In the genomic region with DNA sequence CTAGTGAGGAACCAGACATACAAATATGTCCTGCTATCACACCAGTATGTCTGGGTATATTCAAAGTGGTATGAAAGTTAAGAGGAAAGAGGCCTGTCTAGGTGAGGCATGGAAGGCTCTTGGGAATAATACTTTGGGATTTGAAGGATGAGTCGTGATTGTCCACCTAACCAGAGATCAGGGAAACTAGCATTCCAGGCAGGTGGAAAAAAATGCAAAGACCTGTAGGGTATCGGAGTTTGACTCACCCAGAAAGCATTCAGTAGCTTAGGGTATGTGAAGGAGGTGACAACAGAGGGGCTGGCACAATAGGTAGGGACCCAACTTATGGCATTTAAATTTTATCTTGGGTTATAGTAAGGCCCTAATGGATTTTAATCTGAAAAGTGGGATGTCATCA, we compare ENCODE assay signal across 15 cellular contexts. TPM values are rescaled to one million over a fixed set of nuclear protein-coding genes. Genes with fewer than 3 reads are reported as not detected.
DNase-seq lines count a peak whose midpoint lies in the region; ATAC-seq and TF ChIP-seq lines count a peak whose summit lies in the region.
"Had no signal": no experiment of that assay in that cellular context is flagged by ENCODE, and none has a peak within 500 bp of the region (broad histone marks: within the 10 kb centered on the region; RNA-seq: fewer than 3 reads in every experiment).

No MANE protein-coding gene starts in this region.

- H3K4me3 Mint-ChIP-seq in Calu3 (ENCODE audit: low read depth, unreplicated experiment) (peak overlapping the region; percentile 95), naive B cell (peak overlapping the region; percentile 48 to 96 (median 92))
- peak overlapping the region; percentile 87 for H3K4me3 Mint-ChIP-seq in activated naive CD8-positive, alpha-beta T cell treated with anti-CD3 and anti-CD28 coated beads, Interleukin-2, amount 50 U/mL, for 24 hours

- no peaks in the 10 kb centered on the region for H3K9me3 Mint-ChIP-seq in Calu3 (ENCODE audit: low read depth, unreplicated experiment)
- H3K9me3 Mint-ChIP-seq in activated naive CD8-positive, alpha-beta T cell treated with anti-CD3 and anti-CD28 coated beads, Interleukin-2, amount 50 U/mL, for 24 hours: no peaks in the 10 kb centered on the region
- H3K9me3 Mint-ChIP-seq in naive B cell: no peaks in the 10 kb centered on the region

- H3K27ac Mint-ChIP-seq in Calu3 (ENCODE audit: unreplicated experiment): peak overlapping the region; percentile 92
- H3K27ac Mint-ChIP-seq in activated naive CD8-positive, alpha-beta T cell treated with anti-CD3 and anti-CD28 coated beads, Interleukin-2, amount 50 U/mL, for 24 hours: no peak overlapping the region
- peak overlapping the region in 5 of 6 donors; percentile 50 to 89 (median 54) for H3K27ac Mint-ChIP-seq in naive B cell

- intact Hi-C loops in Calu3 (cut with micrococcal nuclease; ENCODE audit: unreplicated experiment): loop anchor here (5.0 to 10.0 kb wide), 3 partner anchors 116 to 628 kb away; no protein-coding TSS in a partner anchor

- H3K36me3 ChIP-seq in ACC112 (ENCODE audit: insufficient read depth, low read length): peaks cover 10% of the 10 kb centered on the region; the same call in 1 of the 2 replicates

- H3K36me3 Mint-ChIP-seq in Calu3 (ENCODE audit: insufficient read depth, unreplicated experiment): peaks cover 43% of the 10 kb centered on the region
- H3K36me3 Mint-ChIP-seq in activated naive CD8-positive, alpha-beta T cell treated with anti-CD3 and anti-CD28 coated beads, Interleukin-2, amount 50 U/mL, for 24 hours (ENCODE audit: low read depth): peaks cover 19% of the 10 kb centered on the region
- H3K36me3 Mint-ChIP-seq in naive B cell: peaks cover 12 to 15% of the 10 kb centered on the region in 2 donors

- peaks cover 33% of the 10 kb centered on the region for H3K4me1 Mint-ChIP-seq in Calu3 (ENCODE audit: low read depth, unreplicated experiment)
- H3K4me1 Mint-ChIP-seq in activated naive CD8-positive, alpha-beta T cell treated with anti-CD3 and anti-CD28 coated beads, Interleukin-2, amount 50 U/mL, for 24 hours: peaks cover 61% of the 10 kb centered on the region
- peaks cover 53 to 70% (median 67%) of the 10 kb centered on the region in 3 donors for H3K4me1 Mint-ChIP-seq in naive B cell

- CTCF ChIA-PET in Calu3 (lab: Charles Lee): no interaction called here

- no peaks in the 10 kb centered on the region for H3K27me3 ChIP-seq in ACC112 (ENCODE audit: insufficient read depth, low read length)
- H3K27me3 ChIP-seq: BLaER1 treated with 17β-estradiol and CSF1 and Interleukin-3, amounts not matched to agents 10 nM and 100 nM had no signal

- peaks cover 44% of the 10 kb centered on the region for H3K79me2 ChIP-seq in ACC112 (ENCODE audit: control insufficient read depth, insufficient read depth, low read length, unreplicated experiment)

- no TSS peak for BruUV-seq in Calu3 (replicated peaks; lab: Mats Ljungman, UMichigan)

- H3K4me3 ChIP-seq in ACC112 (ENCODE audit: low read depth, low read length): no peak overlapping the region

- H2AFZ ChIP-seq in ACC112 (ENCODE audit: low read length, unreplicated experiment): peak overlapping the region; percentile 31

- DNase-seq in Calu3: no peak
- DNase-seq in activated naive CD8-positive, alpha-beta T cell treated with anti-CD3 and anti-CD28 coated beads, Interleukin-2, amount 50 U/mL, for 24 hours: no peak
- DNase-seq in naive B cell: no peak
- no peak for DNase-seq in SHP77 (lab: John Stamatoyannopoulos, UW)
- no peak for DNase-seq in globus pallidus (ENCODE audit: low spot score)
- no peak for DNase-seq in NCI-H1048 (lab: John Stamatoyannopoulos, UW)
- DNase-seq: central memory CD4-positive, alpha-beta T cell; NCI-H146; NCI-H524 treated with DMSO at 0.1 percent for 48 hours; substantia nigra had no signal

- no peak for ATAC-seq in activated naive CD8-positive, alpha-beta T cell treated with anti-CD3 and anti-CD28 coated beads, Interleukin-2, amount 50 U/mL, for 24 hours
- ATAC-seq in naive B cell (ENCODE audit: low read depth in 2 of 2): no peak
- no peak for ATAC-seq in activated CD4-positive, CD25-positive, alpha-beta regulatory T cell treated with anti-CD3 and anti-CD28 coated beads, Interleukin-2, amount 50 U/mL, for 24 hours

- H3K4me1 ChIP-seq in ACC112 (ENCODE audit: control insufficient read depth, insufficient read depth, low read length, unreplicated experiment): peaks cover 26% of the 10 kb centered on the region

- H3K27me3 Mint-ChIP-seq in Calu3 (ENCODE audit: unreplicated experiment): no peaks in the 10 kb centered on the region
- no peaks in the 10 kb centered on the region for H3K27me3 Mint-ChIP-seq in activated naive CD8-positive, alpha-beta T cell treated with anti-CD3 and anti-CD28 coated beads, Interleukin-2, amount 50 U/mL, for 24 hours
- no peaks in the 10 kb centered on the region for H3K27me3 Mint-ChIP-seq in naive B cell

- no peak overlapping the region for H3K27ac ChIP-seq in ACC112 (ENCODE audit: low read depth, low read length)

- TF ChIP-seq CTCF in Calu3 (IDR thresholded peaks at IDR 0.05; ENCODE audit: unreplicated experiment): no peak

RNA-seq across cellular contexts. Expression of a gene that starts 0.9 kb away (rescaled TPM):
- total RNA-seq in Calu3 (2022): 22.0 and 22.5 TPM in 2 replicates
- 10 to 100 TPM in 5 of 6 donors, 1 to 10 TPM in 1; 9.3 to 25.3 (median 15.9) TPM for polyA plus RNA-seq in naive B cell (ENCODE audit: low read depth in 6 of 6)

RNA-seq across cellular contexts. Expression of a gene that starts 1.9 kb away (rescaled TPM):
- 102 and 105 TPM in 2 replicates for total RNA-seq in Calu3 (2022)
- polyA plus RNA-seq in naive B cell (ENCODE audit: low read depth in 6 of 6): 100 to 1,000 TPM; 126 to 152 (median 146) TPM

RNA-seq across cellular contexts. Expression of a gene that starts 7.2 kb away (rescaled TPM):
- total RNA-seq in Calu3 (2022): 0.56 TPM in 1 of 2 replicates, not detected in the other
- polyA plus RNA-seq in naive B cell (ENCODE audit: low read depth in 6 of 6): under 1 TPM in 2 of 6 donors, not detected in 4; 0.52 to 0.71 TPM
- total RNA-seq: mucosa of gallbladder had no signal

RNA-seq across cellular contexts. Expression of a gene that starts 31.6 kb away (rescaled TPM):
- total RNA-seq in Calu3 (2022): not detected in 2 replicates
- not detected for polyA plus RNA-seq in naive B cell (ENCODE audit: low read depth in 6 of 6)
- total RNA-seq: mucosa of gallbladder, sciatic nerve had no signal
